ENCODE assay signal across 24 cellular contexts in genomic region chr14:99666533-99666932, GRCh38. TPM values are rescaled to one million over a fixed set of nuclear protein-coding genes. Genes with fewer than 3 reads are reported as not detected.
"Had no signal": no experiment of that assay in that cellular context is flagged by ENCODE, and none has a peak within 500 bp of the region (broad histone marks: within the 10 kb centered on the region; RNA-seq: fewer than 3 reads in every experiment).

No MANE protein-coding gene starts in this region.

- ATAC-seq: activated CD8-positive, alpha-beta memory T cell treated with anti-CD3 and anti-CD28 coated beads, Interleukin-2, amount 10 ng/mL, durations not matched to agents 7 days and 5 days; PC-3; T-helper 17 cell; WTC11 had no signal

- H3K4me3 Mint-ChIP-seq: activated CD4-positive, alpha-beta T cell treated with anti-CD3 and anti-CD28 coated beads, Interleukin-2, amount 10 ng/mL, durations not matched to agents 24 days and 14 days; activated CD8-positive, alpha-beta memory T cell treated with anti-CD3 and anti-CD28 coated beads, Interleukin-2, amount 10 ng/mL, durations not matched to agents 7 days and 5 days; activated naive CD4-positive, alpha-beta T cell treated with anti-CD3 and anti-CD28 coated beads, Interleukin-2, amount 50 U/mL, for 24 hours; activated T-cell treated with anti-CD3 and anti-CD28 coated beads, Interleukin-2, amount 50 U/mL, for 24 hours; activated T-helper 1 cell treated with anti-CD3 and anti-CD28 coated beads, Interleukin-12 subunit alpha, Interleukin-12 subunit beta, Interleukin-2, Interleukin-4 antibody, amounts not matched to agents 30 ng/mL and 10 ng/mL and 1 ng/mL, durations not matched to agents 14 hours and 24 hours and 36 hours; brain; central memory CD8-positive, alpha-beta T cell; T-helper 17 cell; WTC11 had no signal

- H3K27ac Mint-ChIP-seq: activated CD4-positive, alpha-beta T cell treated with anti-CD3 and anti-CD28 coated beads, Interleukin-2, amount 10 ng/mL, durations not matched to agents 24 days and 14 days; activated CD8-positive, alpha-beta memory T cell treated with anti-CD3 and anti-CD28 coated beads, Interleukin-2, amount 10 ng/mL, durations not matched to agents 7 days and 5 days; activated naive CD4-positive, alpha-beta T cell treated with anti-CD3 and anti-CD28 coated beads, Interleukin-2, amount 50 U/mL, for 24 hours; activated T-cell treated with anti-CD3 and anti-CD28 coated beads, Interleukin-2, amount 50 U/mL, for 24 hours; activated T-helper 1 cell treated with anti-CD3 and anti-CD28 coated beads, Interleukin-12 subunit alpha, Interleukin-12 subunit beta, Interleukin-2, Interleukin-4 antibody, amounts not matched to agents 30 ng/mL and 10 ng/mL and 1 ng/mL, durations not matched to agents 14 hours and 24 hours and 36 hours; T-helper 17 cell; WTC11 had no signal

- H3K4me1 Mint-ChIP-seq: activated CD4-positive, alpha-beta T cell treated with anti-CD3 and anti-CD28 coated beads, Interleukin-2, amount 10 ng/mL, durations not matched to agents 24 days and 14 days; activated CD8-positive, alpha-beta memory T cell treated with anti-CD3 and anti-CD28 coated beads, Interleukin-2, amount 10 ng/mL, durations not matched to agents 7 days and 5 days; activated naive CD4-positive, alpha-beta T cell treated with anti-CD3 and anti-CD28 coated beads, Interleukin-2, amount 50 U/mL, for 24 hours; T-helper 17 cell had no signal

- DNase-seq: activated CD4-positive, alpha-beta T cell treated with anti-CD3 and anti-CD28 coated beads, Interleukin-2, amount 10 ng/mL, durations not matched to agents 24 days and 14 days; activated CD4-positive, alpha-beta T cell treated with anti-CD3 and anti-CD28 coated beads, Interleukin-2, amount 50 U/mL, for 48 hours; activated CD4-positive, CD25-positive, alpha-beta regulatory T cell treated with anti-CD3 and anti-CD28 coated beads, Interleukin-2, amount 50 U/mL, for 72 hours; activated CD8-positive, alpha-beta memory T cell treated with anti-CD3 and anti-CD28 coated beads, Interleukin-2, amount 10 ng/mL, durations not matched to agents 7 days and 5 days; activated effector memory CD4-positive, alpha-beta T cell treated with Interleukin-2 at 50 U/mL for 16 hours; activated naive CD4-positive, alpha-beta T cell; activated T-cell treated with anti-CD3 and anti-CD28 coated beads, Interleukin-2, amount 50 U/mL, for 24 hours; Kasumi-1; NCI-H1105 treated with DMSO at 0.1 percent for 48 hours; NCI-H1436 treated with DMSO at 0.1 percent for 48 hours; NCI-H187; NCI-H2081; NCI-H510A treated with DMSO at 0.1 percent for 48 hours; NK-92 treated with Interleukin-12 subunit alpha and Interleukin-12 subunit beta, amount 100 ng/mL, for 24 hours; PC-3; SHP77; T-helper 17 cell; T-helper 9 cell had no signal

- H3K9me3 Mint-ChIP-seq: activated CD4-positive, alpha-beta T cell treated with anti-CD3 and anti-CD28 coated beads, Interleukin-2, amount 10 ng/mL, durations not matched to agents 24 days and 14 days; activated naive CD4-positive, alpha-beta T cell treated with anti-CD3 and anti-CD28 coated beads, Interleukin-2, amount 50 U/mL, for 24 hours; activated T-cell treated with anti-CD3 and anti-CD28 coated beads, Interleukin-2, amount 50 U/mL, for 24 hours; activated T-helper 1 cell treated with anti-CD3 and anti-CD28 coated beads, Interleukin-12 subunit alpha, Interleukin-12 subunit beta, Interleukin-2, Interleukin-4 antibody, amounts not matched to agents 30 ng/mL and 10 ng/mL and 1 ng/mL, durations not matched to agents 14 hours and 24 hours and 36 hours; central memory CD8-positive, alpha-beta T cell; WTC11 had no signal

- H3K36me3 Mint-ChIP-seq: activated CD8-positive, alpha-beta memory T cell treated with anti-CD3 and anti-CD28 coated beads, Interleukin-2, amount 10 ng/mL, durations not matched to agents 7 days and 5 days; activated naive CD4-positive, alpha-beta T cell treated with anti-CD3 and anti-CD28 coated beads, Interleukin-2, amount 50 U/mL, for 24 hours; WTC11 had no signal

RNA-seq across cellular contexts. Expression of gene CYP46A1, which starts 17.6 kb away (rescaled TPM):
- total RNA-seq: activated T-helper 1 cell treated with anti-CD3 and anti-CD28 coated beads, Interleukin-12 subunit alpha, Interleukin-12 subunit beta, Interleukin-2, Interleukin-4 antibody, amounts not matched to agents 30 ng/mL and 10 ng/mL and 1 ng/mL, durations not matched to agents 14 hours and 24 hours and 36 hours; SK-MEL-5 had no signal

RNA-seq across cellular contexts. Expression of gene HHIPL1, which starts 21.6 kb away (rescaled TPM):
- total RNA-seq: activated CD4-positive, alpha-beta T cell treated with anti-CD3 and anti-CD28 coated beads, Interleukin-2, amount 10 ng/mL, durations not matched to agents 24 days and 14 days; activated T-helper 1 cell treated with anti-CD3 and anti-CD28 coated beads, Interleukin-12 subunit alpha, Interleukin-12 subunit beta, Interleukin-2, Interleukin-4 antibody, amounts not matched to agents 30 ng/mL and 10 ng/mL and 1 ng/mL, durations not matched to agents 14 hours and 24 hours and 36 hours had no signal
